ENCODE assay signal across 18 cellular contexts in genomic region chr7:101932053-101932452, GRCh38.
"Had no signal": no experiment of that assay in that cellular context is flagged by ENCODE, and none has a peak within 500 bp of the region (broad histone marks: within the 10 kb centered on the region; RNA-seq: fewer than 3 reads in every experiment).

No MANE protein-coding gene starts in this region.

- H3K27ac ChIP-seq: brain microvascular endothelial cell, lower lobe of right lung, prostate gland had no signal

- H3K9me3 Mint-ChIP-seq: activated naive CD4-positive, alpha-beta T cell treated with anti-CD3 and anti-CD28 coated beads, Interleukin-2, amount 50 U/mL, for 72 hours had no signal

- H3K27me3 Mint-ChIP-seq: naive thymus-derived CD4-positive, alpha-beta T cell had no signal

- ATAC-seq: activated naive CD4-positive, alpha-beta T cell treated with anti-CD3 and anti-CD28 coated beads, Interleukin-2, amount 50 U/mL, for 72 hours; esophagus mucosa; left cardiac atrium; lower lobe of right lung; naive thymus-derived CD4-positive, alpha-beta T cell had no signal

- H3K4me3 Mint-ChIP-seq: naive thymus-derived CD4-positive, alpha-beta T cell had no signal

- H3K27ac Mint-ChIP-seq: activated naive CD4-positive, alpha-beta T cell treated with anti-CD3 and anti-CD28 coated beads, Interleukin-2, amount 50 U/mL, for 72 hours; activated T-helper 2 cell treated with anti-CD3 and anti-CD28 coated beads, Interferon-gamma antibody, Interleukin-2, Interleukin-4, amounts not matched to agents 10 μg/mL and 5 μg/mL and 100 μg/mL, durations not matched to agents 14 hours and 24 hours and 36 hours; naive thymus-derived CD4-positive, alpha-beta T cell had no signal

- H3K9me3 ChIP-seq: lower lobe of right lung, prostate gland, stomach, thoracic aorta had no signal

- DNase-seq: activated CD4-positive, alpha-beta T cell treated with anti-CD3 and anti-CD28 coated beads, Interleukin-2, amount 50 U/mL, for 1 hour; activated T-cell treated with anti-CD3 and anti-CD28 coated beads for 4 hours; amniotic stem cell; brain microvascular endothelial cell; cerebellar nuclear complex; left cardiac atrium; lower lobe of right lung; naive thymus-derived CD4-positive, alpha-beta T cell; nucleus accumbens; stimulated activated CD4-positive, alpha-beta T cell treated with anti-CD3 and anti-CD28 coated beads, Interleukin-4, amount 100 ng/mL, for 1 hour; stomach; T-helper 2 cell had no signal

- H3K4me3 ChIP-seq: lower lobe of right lung, prostate gland, stomach, thoracic aorta had no signal

- H3K36me3 ChIP-seq: brain microvascular endothelial cell, lower lobe of right lung, prostate gland, stomach, thoracic aorta had no signal

- FAIRE-seq: endometrium had no signal

- H3K27me3 ChIP-seq: brain microvascular endothelial cell, stomach had no signal
